Comparison of ENCODE assay signal across 15 cellular contexts in the genomic region with DNA sequence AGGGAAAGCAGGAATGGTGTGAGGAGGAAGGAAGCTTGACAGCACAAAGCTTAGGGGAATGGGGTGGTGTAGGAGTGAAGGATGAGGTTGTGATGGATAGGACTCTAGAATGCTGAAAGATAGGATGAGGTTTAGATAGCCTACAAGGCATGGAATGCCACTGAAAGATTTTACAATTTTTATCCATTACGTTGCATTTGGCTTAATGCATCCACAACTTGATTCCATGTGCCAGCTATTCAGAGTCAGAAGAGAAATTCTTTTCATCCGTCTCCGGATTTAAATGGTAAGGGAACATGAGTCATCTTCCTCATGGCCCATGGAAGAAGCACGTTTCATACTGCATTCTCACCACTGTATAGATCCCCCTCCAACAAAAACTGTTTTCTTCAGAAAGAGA.
DNase-seq lines count a peak whose midpoint lies in the region; ATAC-seq, FAIRE-seq and TF ChIP-seq lines count a peak whose summit lies in the region.
"Had no signal": no experiment of that assay in that cellular context is flagged by ENCODE, and none has a peak within 500 bp of the region (broad histone marks: within the 10 kb centered on the region; RNA-seq: fewer than 3 reads in every experiment).

No MANE protein-coding gene starts in this region.

- H3K4me1 ChIP-seq in heart left ventricle, result no peaks in the 10 kb centered on the region

- no peak for TF ChIP-seq CTCF in heart left ventricle (IDR thresholded peaks at IDR 0.05)

- no peak overlapping the region for H3K27ac ChIP-seq in heart left ventricle
- H3K27ac ChIP-seq: SK-N-MC, WERI-Rb-1 had no signal

- H3K4me3 ChIP-seq in heart left ventricle, result no peak overlapping the region
- H3K4me3 ChIP-seq: SK-N-MC had no signal

- no peak for ATAC-seq in HG03457 (IDR thresholded peaks at IDR 0.05; ENCODE audit: unreplicated experiment)
- ATAC-seq in heart left ventricle, result no peak
- ATAC-seq: right cardiac atrium; stimulated activated effector memory CD8-positive, alpha-beta T cell treated with anti-CD3 and anti-CD28 coated beads, Interleukin-12 subunit alpha, Interleukin-12 subunit beta, amount 100 ng/mL, for 72 hours had no signal

- DNase-seq in HCEC 1CT (peak; percentile 59), amniotic epithelial cell (ENCODE audit: low read depth) (peak; percentile 70), fibroblast of peridontal ligament (ENCODE audit: extremely low read depth) (peak; percentile 72), urothelium cell line (ENCODE audit: low spot score) (peak; percentile 27), heart left ventricle (no peak), UCSD-AML1 (lab: John Stamatoyannopoulos, UW; ENCODE audit: unreplicated experiment) (no peak)
- DNase-seq: COR-L47; H9; MV-4-11; right cardiac atrium; stimulated activated CD4-positive, alpha-beta T cell treated with anti-CD3 and anti-CD28 coated beads, Interleukin-4, amount 100 ng/mL, for 4 hours; WERI-Rb-1 had no signal

- WGBS in heart left ventricle, 4 donors, result 49 to 81% (median 63%) methylated on average over 4 of the region's 4 CpGs

- intact Hi-C loops in heart left ventricle (cut with DNase I), result no loop called here

- H3K9me3 ChIP-seq in heart left ventricle, result no peaks in the 10 kb centered on the region

- no peaks in the 10 kb centered on the region for H3K36me3 ChIP-seq in heart left ventricle
- H3K36me3 ChIP-seq: WERI-Rb-1 had no signal

- TF ChIP-seq POLR2A in heart left ventricle (IDR thresholded peaks at IDR 0.05), result no peak

- H3K27me3 ChIP-seq in heart left ventricle, result no peaks in the 10 kb centered on the region

- no peak for FAIRE-seq in urothelium cell line (lab: Jason Lieb, UNC)

Comparison
In these comparisons a context has a peak if more than half of its experiments do, and no peak if none do; other contexts are left out.
1. DNase-seq: peak in HCEC 1CT (single experiment), amniotic epithelial cell (single experiment), fibroblast of peridontal ligament (single experiment) and urothelium cell line (single experiment); none in heart left ventricle (0 of 5) and UCSD-AML1 (single experiment).